Comparison of ENCODE assay signal across 1 cellular context in the genomic region with DNA sequence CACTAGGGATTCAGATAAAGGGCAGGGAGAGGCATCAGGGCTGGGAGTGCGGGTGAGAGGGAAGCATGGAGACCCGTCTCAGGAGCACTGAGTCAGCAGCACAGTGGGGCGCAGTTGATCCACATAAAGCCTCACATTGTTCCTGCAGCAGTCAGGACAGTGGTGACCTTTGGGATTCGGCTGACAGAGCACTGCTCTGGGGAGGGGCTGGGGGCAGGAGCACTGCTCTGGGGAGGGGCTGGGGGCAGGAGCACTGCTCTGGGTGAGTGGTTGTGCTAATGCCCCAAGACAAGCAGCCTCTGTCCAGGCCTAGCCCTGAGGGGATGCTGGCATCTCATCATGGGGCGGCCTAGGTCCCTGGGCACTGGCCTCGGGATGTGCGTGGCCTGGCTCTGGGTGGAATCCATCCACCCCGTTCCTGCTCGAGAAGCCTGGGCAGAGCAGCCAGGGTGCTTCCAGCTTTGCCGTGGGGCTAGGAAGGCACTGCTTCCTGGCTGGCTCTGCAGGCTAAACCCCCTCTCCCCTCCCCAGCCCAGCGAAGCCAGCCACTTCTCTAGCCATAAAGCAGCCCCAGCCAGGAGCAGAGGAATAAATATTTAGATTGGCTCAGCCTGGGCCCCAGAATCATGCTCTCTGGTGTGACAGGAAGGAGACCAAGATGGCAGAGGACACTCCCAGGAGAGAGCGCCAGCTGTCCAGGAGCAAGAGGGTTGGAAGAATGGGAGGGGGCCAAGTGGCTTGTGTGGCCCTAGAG.
TF ChIP-seq lines count a peak whose summit lies in the region.

No MANE protein-coding gene starts in this region.

TF ChIP-seq in HepG2, 621 proteins besides CTCF, POLR2A, EP300 and RAD21 (continued from another document and continues in another):
- TF ChIP-seq, protein P1, sequence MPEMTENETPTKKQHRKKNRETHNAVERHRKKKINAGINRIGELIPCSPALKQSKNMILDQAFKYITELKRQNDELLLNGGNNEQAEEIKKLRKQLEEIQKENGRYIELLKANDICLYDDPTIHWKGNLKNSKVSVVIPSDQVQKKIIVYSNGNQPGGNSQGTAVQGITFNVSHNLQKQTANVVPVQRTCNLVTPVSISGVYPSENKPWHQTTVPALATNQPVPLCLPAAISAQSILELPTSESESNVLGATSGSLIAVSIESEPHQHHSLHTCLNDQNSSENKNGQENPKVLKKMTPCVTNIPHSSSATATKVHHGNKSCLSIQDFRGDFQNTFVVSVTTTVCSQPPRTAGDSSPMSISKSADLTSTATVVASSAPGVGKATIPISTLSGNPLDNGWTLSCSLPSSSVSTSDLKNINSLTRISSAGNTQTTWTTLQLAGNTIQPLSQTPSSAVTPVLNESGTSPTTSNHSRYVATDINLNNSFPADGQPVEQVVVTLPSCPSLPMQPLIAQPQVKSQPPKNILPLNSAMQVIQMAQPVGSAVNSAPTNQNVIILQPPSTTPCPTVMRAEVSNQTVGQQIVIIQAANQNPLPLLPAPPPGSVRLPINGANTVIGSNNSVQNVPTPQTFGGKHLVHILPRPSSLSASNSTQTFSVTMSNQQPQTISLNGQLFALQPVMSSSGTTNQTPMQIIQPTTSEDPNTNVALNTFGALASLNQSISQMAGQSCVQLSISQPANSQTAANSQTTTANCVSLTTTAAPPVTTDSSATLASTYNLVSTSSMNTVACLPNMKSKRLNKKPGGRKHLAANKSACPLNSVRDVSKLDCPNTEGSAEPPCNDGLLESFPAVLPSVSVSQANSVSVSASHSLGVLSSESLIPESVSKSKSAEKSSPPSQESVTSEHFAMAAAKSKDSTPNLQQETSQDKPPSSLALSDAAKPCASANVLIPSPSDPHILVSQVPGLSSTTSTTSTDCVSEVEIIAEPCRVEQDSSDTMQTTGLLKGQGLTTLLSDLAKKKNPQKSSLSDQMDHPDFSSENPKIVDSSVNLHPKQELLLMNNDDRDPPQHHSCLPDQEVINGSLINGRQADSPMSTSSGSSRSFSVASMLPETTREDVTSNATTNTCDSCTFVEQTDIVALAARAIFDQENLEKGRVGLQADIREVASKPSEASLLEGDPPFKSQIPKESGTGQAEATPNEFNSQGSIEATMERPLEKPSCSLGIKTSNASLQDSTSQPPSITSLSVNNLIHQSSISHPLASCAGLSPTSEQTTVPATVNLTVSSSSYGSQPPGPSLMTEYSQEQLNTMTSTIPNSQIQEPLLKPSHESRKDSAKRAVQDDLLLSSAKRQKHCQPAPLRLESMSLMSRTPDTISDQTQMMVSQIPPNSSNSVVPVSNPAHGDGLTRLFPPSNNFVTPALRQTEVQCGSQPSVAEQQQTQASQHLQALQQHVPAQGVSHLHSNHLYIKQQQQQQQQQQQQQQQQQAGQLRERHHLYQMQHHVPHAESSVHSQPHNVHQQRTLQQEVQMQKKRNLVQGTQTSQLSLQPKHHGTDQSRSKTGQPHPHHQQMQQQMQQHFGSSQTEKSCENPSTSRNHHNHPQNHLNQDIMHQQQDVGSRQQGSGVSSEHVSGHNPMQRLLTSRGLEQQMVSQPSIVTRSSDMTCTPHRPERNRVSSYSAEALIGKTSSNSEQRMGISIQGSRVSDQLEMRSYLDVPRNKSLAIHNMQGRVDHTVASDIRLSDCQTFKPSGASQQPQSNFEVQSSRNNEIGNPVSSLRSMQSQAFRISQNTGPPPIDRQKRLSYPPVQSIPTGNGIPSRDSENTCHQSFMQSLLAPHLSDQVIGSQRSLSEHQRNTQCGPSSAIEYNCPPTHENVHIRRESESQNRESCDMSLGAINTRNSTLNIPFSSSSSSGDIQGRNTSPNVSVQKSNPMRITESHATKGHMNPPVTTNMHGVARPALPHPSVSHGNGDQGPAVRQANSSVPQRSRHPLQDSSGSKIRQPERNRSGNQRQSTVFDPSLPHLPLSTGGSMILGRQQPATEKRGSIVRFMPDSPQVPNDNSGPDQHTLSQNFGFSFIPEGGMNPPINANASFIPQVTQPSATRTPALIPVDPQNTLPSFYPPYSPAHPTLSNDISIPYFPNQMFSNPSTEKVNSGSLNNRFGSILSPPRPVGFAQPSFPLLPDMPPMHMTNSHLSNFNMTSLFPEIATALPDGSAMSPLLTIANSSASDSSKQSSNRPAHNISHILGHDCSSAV (CRISPR knock-in tag; IDR thresholded peaks at IDR 0.05; ENCODE audit: borderline replicate concordance): no peak
- TF ChIP-seq FOXK1 (CRISPR knock-in tag; IDR thresholded peaks at IDR 0.05; ENCODE audit: borderline replicate concordance, low read depth) (peak; percentile 17; the same call in 1 of the 2 replicates), KLF12 (CRISPR knock-in tag; IDR thresholded peaks at IDR 0.05; ENCODE audit: borderline replicate concordance) (no peak), CEBPB (IDR thresholded peaks at IDR 0.05; ENCODE audit: borderline replicate concordance, low read depth, low read length) (no peak), TARDBP (CRISPR knock-in tag; IDR thresholded peaks at IDR 0.05) (no peak), ZBTB20 (CRISPR knock-in tag; IDR thresholded peaks at IDR 0.05; ENCODE audit: borderline replicate concordance, low read depth) (no peak), RFXAP (CRISPR knock-in tag; IDR thresholded peaks at IDR 0.05; ENCODE audit: borderline replicate concordance) (no peak; the same call in 1 of the 2 replicates), ZNF781 (CRISPR knock-in tag; IDR thresholded peaks at IDR 0.05; ENCODE audit: borderline replicate concordance, not compliant biosample characterization) (no peak), ZMYM4 (CRISPR knock-in tag; IDR thresholded peaks at IDR 0.05) (no peak), PRMT3 (CRISPR knock-in tag; IDR thresholded peaks at IDR 0.05; ENCODE audit: borderline replicate concordance, low read depth) (no peak), SMAD1 (CRISPR knock-in tag; IDR thresholded peaks at IDR 0.05; ENCODE audit: borderline replicate concordance, low read depth) (no peak), HCFC1 (IDR thresholded peaks at IDR 0.05; ENCODE audit: low read depth, low read length) (no peak), ZBTB8A (CRISPR knock-in tag; IDR thresholded peaks at IDR 0.05; ENCODE audit: borderline replicate concordance, low read depth) (no peak), TCF7L2 (IDR thresholded peaks at IDR 0.05; ENCODE audit: low read depth, low read length) (no peak), SP4 (CRISPR knock-in tag; IDR thresholded peaks at IDR 0.05) (no peak), ZNF260 (CRISPR knock-in tag; IDR thresholded peaks at IDR 0.05; ENCODE audit: borderline replicate concordance, low read depth) (no peak), ZNF879 (CRISPR knock-in tag; IDR thresholded peaks at IDR 0.05) (no peak), ZNF660 (CRISPR knock-in tag; IDR thresholded peaks at IDR 0.05; ENCODE audit: borderline replicate concordance, low read depth) (no peak), SRF (IDR thresholded peaks at IDR 0.05; ENCODE audit: low read depth, low read length) (no peak), KAT8 (CRISPR knock-in tag; IDR thresholded peaks at IDR 0.05) (no peak), RARG (CRISPR knock-in tag; IDR thresholded peaks at IDR 0.05; ENCODE audit: low read depth) (no peak), MAZ (IDR thresholded peaks at IDR 0.05; ENCODE audit: borderline replicate concordance, low read depth, low read length) (peak; percentile 65), MAZ (CRISPR knock-in tag; IDR thresholded peaks at IDR 0.05; ENCODE audit: low read depth) (no peak), SYNCRIP (IDR thresholded peaks at IDR 0.05; ENCODE audit: insufficient read depth, low read depth, low read length) (no peak), THYN1 (CRISPR knock-in tag; IDR thresholded peaks at IDR 0.05; ENCODE audit: borderline replicate concordance, low read depth) (no peak), CCDC6 (CRISPR knock-in tag; IDR thresholded peaks at IDR 0.05) (no peak), ZFY (CRISPR knock-in tag; IDR thresholded peaks at IDR 0.05) (peak; percentile 48; the same call in 1 of the 2 replicates), MED8 (CRISPR knock-in tag; IDR thresholded peaks at IDR 0.05; ENCODE audit: insufficient replicate concordance) (no peak), HES4 (CRISPR knock-in tag; IDR thresholded peaks at IDR 0.05; ENCODE audit: borderline replicate concordance) (no peak), SMAD9 (CRISPR knock-in tag; IDR thresholded peaks at IDR 0.05) (no peak), ZIK1 (CRISPR knock-in tag; IDR thresholded peaks at IDR 0.05; ENCODE audit: borderline replicate concordance, low read depth) (no peak), MAFF (IDR thresholded peaks at IDR 0.05; ENCODE audit: low read depth, low read length) (peak; percentile 55; the same call in 1 of the 2 replicates), RXRB (CRISPR knock-in tag; IDR thresholded peaks at IDR 0.05; ENCODE audit: borderline replicate concordance) (peak; percentile 43; the same call in 1 of the 2 replicates)
- TF ChIP-seq, protein P2, sequence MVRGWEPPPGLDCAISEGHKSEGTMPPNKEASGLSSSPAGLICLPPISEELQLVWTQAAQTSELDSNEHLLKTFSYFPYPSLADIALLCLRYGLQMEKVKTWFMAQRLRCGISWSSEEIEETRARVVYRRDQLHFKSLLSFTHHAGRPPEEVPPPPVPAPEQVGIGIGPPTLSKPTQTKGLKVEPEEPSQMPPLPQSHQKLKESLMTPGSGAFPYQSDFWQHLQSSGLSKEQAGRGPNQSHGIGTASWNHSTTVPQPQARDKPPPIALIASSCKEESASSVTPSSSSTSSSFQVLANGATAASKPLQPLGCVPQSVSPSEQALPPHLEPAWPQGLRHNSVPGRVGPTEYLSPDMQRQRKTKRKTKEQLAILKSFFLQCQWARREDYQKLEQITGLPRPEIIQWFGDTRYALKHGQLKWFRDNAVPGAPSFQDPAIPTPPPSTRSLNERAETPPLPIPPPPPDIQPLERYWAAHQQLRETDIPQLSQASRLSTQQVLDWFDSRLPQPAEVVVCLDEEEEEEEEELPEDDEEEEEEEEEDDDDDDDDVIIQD (CRISPR knock-in tag; IDR thresholded peaks at IDR 0.05; ENCODE audit: low read depth): peak; percentile 46; the same call in 1 of the 2 replicates
- TF ChIP-seq, protein P3, sequence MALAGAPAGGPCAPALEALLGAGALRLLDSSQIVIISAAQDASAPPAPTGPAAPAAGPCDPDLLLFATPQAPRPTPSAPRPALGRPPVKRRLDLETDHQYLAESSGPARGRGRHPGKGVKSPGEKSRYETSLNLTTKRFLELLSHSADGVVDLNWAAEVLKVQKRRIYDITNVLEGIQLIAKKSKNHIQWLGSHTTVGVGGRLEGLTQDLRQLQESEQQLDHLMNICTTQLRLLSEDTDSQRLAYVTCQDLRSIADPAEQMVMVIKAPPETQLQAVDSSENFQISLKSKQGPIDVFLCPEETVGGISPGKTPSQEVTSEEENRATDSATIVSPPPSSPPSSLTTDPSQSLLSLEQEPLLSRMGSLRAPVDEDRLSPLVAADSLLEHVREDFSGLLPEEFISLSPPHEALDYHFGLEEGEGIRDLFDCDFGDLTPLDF (CRISPR knock-in tag; IDR thresholded peaks at IDR 0.05): no peak
- TF ChIP-seq, protein P4, sequence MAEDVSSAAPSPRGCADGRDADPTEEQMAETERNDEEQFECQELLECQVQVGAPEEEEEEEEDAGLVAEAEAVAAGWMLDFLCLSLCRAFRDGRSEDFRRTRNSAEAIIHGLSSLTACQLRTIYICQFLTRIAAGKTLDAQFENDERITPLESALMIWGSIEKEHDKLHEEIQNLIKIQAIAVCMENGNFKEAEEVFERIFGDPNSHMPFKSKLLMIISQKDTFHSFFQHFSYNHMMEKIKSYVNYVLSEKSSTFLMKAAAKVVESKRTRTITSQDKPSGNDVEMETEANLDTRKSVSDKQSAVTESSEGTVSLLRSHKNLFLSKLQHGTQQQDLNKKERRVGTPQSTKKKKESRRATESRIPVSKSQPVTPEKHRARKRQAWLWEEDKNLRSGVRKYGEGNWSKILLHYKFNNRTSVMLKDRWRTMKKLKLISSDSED (CRISPR knock-in tag; IDR thresholded peaks at IDR 0.05): no peak
- TF ChIP-seq, protein P5, sequence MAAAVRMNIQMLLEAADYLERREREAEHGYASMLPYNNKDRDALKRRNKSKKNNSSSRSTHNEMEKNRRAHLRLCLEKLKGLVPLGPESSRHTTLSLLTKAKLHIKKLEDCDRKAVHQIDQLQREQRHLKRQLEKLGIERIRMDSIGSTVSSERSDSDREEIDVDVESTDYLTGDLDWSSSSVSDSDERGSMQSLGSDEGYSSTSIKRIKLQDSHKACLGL (CRISPR knock-in tag; IDR thresholded peaks at IDR 0.05): 0 out of 2 replicates have a peak, but pooled peaks have one; percentile 14
- TF ChIP-seq, protein P6, sequence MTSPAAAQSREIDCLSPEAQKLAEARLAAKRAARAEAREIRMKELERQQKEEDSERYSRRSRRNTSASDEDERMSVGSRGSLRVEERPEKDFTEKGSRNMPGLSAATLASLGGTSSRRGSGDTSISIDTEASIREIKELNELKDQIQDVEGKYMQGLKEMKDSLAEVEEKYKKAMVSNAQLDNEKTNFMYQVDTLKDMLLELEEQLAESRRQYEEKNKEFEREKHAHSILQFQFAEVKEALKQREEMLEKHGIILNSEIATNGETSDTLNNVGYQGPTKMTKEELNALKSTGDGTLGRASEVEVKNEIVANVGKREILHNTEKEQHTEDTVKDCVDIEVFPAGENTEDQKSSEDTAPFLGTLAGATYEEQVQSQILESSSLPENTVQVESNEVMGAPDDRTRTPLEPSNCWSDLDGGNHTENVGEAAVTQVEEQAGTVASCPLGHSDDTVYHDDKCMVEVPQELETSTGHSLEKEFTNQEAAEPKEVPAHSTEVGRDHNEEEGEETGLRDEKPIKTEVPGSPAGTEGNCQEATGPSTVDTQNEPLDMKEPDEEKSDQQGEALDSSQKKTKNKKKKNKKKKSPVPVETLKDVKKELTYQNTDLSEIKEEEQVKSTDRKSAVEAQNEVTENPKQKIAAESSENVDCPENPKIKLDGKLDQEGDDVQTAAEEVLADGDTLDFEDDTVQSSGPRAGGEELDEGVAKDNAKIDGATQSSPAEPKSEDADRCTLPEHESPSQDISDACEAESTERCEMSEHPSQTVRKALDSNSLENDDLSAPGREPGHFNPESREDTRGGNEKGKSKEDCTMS (CRISPR knock-in tag; conservative IDR thresholded peaks at IDR 0.05): no peak
- TF ChIP-seq, protein P7, sequence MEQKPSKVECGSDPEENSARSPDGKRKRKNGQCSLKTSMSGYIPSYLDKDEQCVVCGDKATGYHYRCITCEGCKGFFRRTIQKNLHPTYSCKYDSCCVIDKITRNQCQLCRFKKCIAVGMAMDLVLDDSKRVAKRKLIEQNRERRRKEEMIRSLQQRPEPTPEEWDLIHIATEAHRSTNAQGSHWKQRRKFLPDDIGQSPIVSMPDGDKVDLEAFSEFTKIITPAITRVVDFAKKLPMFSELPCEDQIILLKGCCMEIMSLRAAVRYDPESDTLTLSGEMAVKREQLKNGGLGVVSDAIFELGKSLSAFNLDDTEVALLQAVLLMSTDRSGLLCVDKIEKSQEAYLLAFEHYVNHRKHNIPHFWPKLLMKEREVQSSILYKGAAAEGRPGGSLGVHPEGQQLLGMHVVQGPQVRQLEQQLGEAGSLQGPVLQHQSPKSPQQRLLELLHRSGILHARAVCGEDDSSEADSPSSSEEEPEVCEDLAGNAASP (CRISPR knock-in tag; IDR thresholded peaks at IDR 0.05; ENCODE audit: borderline replicate concordance): peak; percentile 23; the same call in 1 of the 2 replicates
- TF ChIP-seq, protein P8, sequence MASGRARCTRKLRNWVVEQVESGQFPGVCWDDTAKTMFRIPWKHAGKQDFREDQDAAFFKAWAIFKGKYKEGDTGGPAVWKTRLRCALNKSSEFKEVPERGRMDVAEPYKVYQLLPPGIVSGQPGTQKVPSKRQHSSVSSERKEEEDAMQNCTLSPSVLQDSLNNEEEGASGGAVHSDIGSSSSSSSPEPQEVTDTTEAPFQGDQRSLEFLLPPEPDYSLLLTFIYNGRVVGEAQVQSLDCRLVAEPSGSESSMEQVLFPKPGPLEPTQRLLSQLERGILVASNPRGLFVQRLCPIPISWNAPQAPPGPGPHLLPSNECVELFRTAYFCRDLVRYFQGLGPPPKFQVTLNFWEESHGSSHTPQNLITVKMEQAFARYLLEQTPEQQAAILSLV (CRISPR knock-in tag; IDR thresholded peaks at IDR 0.05; ENCODE audit: borderline replicate concordance): no peak
